ENCODE assay signal across 1 cellular context in genomic region chr3:141652349-141652748, GRCh38.
A peak's percentile ranks its signal among the peaks of the same experiment; 100 is the strongest.
TF ChIP-seq lines count a peak whose summit lies in the region.

No MANE protein-coding gene starts in this region.

TF ChIP-seq in K562, 482 proteins besides CTCF, POLR2A, EP300 and RAD21 (continued from another document):
- TF ChIP-seq ZFP91 (CRISPR knock-in tag; IDR thresholded peaks at IDR 0.05) (no peak), JUN (IDR thresholded peaks at IDR 0.05; ENCODE audit: borderline replicate concordance, low read depth, low read length) (no peak), JUN (CRISPR knock-in tag; IDR thresholded peaks at IDR 0.05; ENCODE audit: borderline replicate concordance) (no peak), ZKSCAN3 (CRISPR knock-in tag; IDR thresholded peaks at IDR 0.05) (no peak), CBFA2T3 (IDR thresholded peaks at IDR 0.05) (no peak), ZNF175 (CRISPR knock-in tag; IDR thresholded peaks at IDR 0.05; ENCODE audit: low read depth) (0 out of 2 replicates have a peak, but pooled peaks have one; percentile 47), SIN3B (IDR thresholded peaks at IDR 0.05; ENCODE audit: low read depth) (no peak), BACH1 (tag; IDR thresholded peaks at IDR 0.05) (peak; percentile 73), MCM2 (IDR thresholded peaks at IDR 0.05; ENCODE audit: low read depth) (no peak), XRCC4 (IDR thresholded peaks at IDR 0.05; ENCODE audit: extremely low read depth, insufficient read depth, insufficient read length) (no peak), ZSCAN32 (CRISPR knock-in tag; IDR thresholded peaks at IDR 0.05) (no peak), THRB (CRISPR knock-in tag; conservative IDR thresholded peaks at IDR 0.05) (no peak), NRF1 (conservative IDR thresholded peaks at IDR 0.05 in 1 of 2, IDR thresholded peaks at IDR 0.05 in 1 of 2) (no peak), MEF2D (tag; conservative IDR thresholded peaks at IDR 0.05; ENCODE audit: low read depth) (0 out of 2 replicates have a peak, but pooled peaks have one; percentile 47), ZBTB17 (CRISPR knock-in tag; IDR thresholded peaks at IDR 0.05) (no peak), PHF20 (IDR thresholded peaks at IDR 0.05; ENCODE audit: partially characterized antibody) (no peak), U2AF2 (optimal IDR thresholded peaks at IDR 0.05; ENCODE audit: low read depth, low read length) (no peak), SRSF1 (IDR thresholded peaks at IDR 0.05; ENCODE audit: low read depth, low read length) (no peak), ELK3 (CRISPR knock-in tag; IDR thresholded peaks at IDR 0.05) (no peak), GATA2 (CRISPR knock-in tag; IDR thresholded peaks at IDR 0.05) (no peak), PRMT5 (CRISPR knock-in tag; IDR thresholded peaks at IDR 0.05) (no peak), FOSL1 (tag; conservative IDR thresholded peaks at IDR 0.05) (no peak), SNAPC5 (CRISPR knock-in tag; IDR thresholded peaks at IDR 0.05) (no peak), HNRNPL (IDR thresholded peaks at IDR 0.05; ENCODE audit: low read depth, low read length) (no peak), DLX4 (CRISPR knock-in tag; IDR thresholded peaks at IDR 0.05) (no peak), ZNF263 (CRISPR knock-in tag; IDR thresholded peaks at IDR 0.05; ENCODE audit: borderline replicate concordance) (no peak), NR4A1 (CRISPR knock-in tag; IDR thresholded peaks at IDR 0.05) (no peak), NR4A1 (tag; IDR thresholded peaks at IDR 0.05) (peak; percentile 77; the same call in 1 of the 2 replicates), DMBX1 (CRISPR knock-in tag; IDR thresholded peaks at IDR 0.05; ENCODE audit: borderline replicate concordance) (peak; percentile 75; the same call in 1 of the 2 replicates), ZNF239 (CRISPR knock-in tag; IDR thresholded peaks at IDR 0.05) (no peak), PTTG1 (tag; IDR thresholded peaks at IDR 0.05; ENCODE audit: low read depth) (peak; percentile 82), FUS (optimal IDR thresholded peaks at IDR 0.05; ENCODE audit: low read depth, low read length) (no peak), ZNF740 (CRISPR knock-in tag; IDR thresholded peaks at IDR 0.05) (no peak), ZNF740 (tag; IDR thresholded peaks at IDR 0.05) (peak in 1 of 2 experiments; percentile 77; a peak in 2 of 4 replicates), ZBTB2 (IDR thresholded peaks at IDR 0.05) (no peak), MXD1 (CRISPR knock-in tag; IDR thresholded peaks at IDR 0.05; ENCODE audit: borderline replicate concordance, poor library complexity, severe bottlenecking) (no peak), TCF15 (CRISPR knock-in tag; IDR thresholded peaks at IDR 0.05) (no peak), ZNF124 (CRISPR knock-in tag; IDR thresholded peaks at IDR 0.05) (no peak), C11orf30 (IDR thresholded peaks at IDR 0.05; ENCODE audit: low read depth) (peak; percentile 41; the same call in 1 of the 2 replicates), ZNF3 (CRISPR knock-in tag; IDR thresholded peaks at IDR 0.05) (no peak), TOE1 (IDR thresholded peaks at IDR 0.05; ENCODE audit: borderline replicate concordance) (no peak), TOE1 (CRISPR knock-in tag; IDR thresholded peaks at IDR 0.05; ENCODE audit: borderline replicate concordance, low read depth) (no peak), ZNF583 (CRISPR knock-in tag; IDR thresholded peaks at IDR 0.05) (no peak), ZNF395 (CRISPR knock-in tag; IDR thresholded peaks at IDR 0.05) (0 out of 2 replicates have a peak, but pooled peaks have one; percentile 30), GMEB1 (CRISPR knock-in tag; IDR thresholded peaks at IDR 0.05) (no peak), HMGN3 (IDR thresholded peaks at IDR 0.05; ENCODE audit: borderline replicate concordance, extremely low read depth, insufficient read length, low read depth, low read length) (no peak), USF1 (CRISPR knock-in tag; IDR thresholded peaks at IDR 0.05) (peak; percentile 53), ETV6 (IDR thresholded peaks at IDR 0.05; ENCODE audit: borderline replicate concordance in 1 of 2, low read depth in 2 of 2, low read length in 1 of 2) (no peak), ETV6 (CRISPR knock-in tag; IDR thresholded peaks at IDR 0.05; ENCODE audit: borderline replicate concordance) (no peak), TRIM28 (IDR thresholded peaks at IDR 0.05) (no peak)
